31 cellular contexts compared by ENCODE assay signal in the genomic region with DNA sequence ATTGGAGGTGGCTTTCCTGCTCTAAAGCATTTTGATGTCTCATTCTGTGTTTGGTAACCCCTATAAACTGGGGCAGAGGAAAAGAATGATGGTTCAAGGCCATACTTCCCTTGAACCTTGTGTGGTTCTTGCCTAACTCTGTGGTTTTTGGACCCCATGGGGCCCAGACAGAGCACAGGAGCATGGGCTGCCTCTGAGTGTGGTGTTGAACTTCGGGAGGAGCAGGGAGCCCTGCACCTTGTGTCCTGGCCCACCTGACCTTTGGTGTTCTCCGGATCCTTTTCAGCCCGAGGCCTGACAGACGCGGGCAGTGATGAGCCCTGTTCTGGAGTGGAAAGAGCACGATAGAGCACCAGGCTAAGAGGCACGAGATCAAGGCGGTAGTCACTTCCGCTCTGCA. TPM values are rescaled to one million over a fixed set of nuclear protein-coding genes. Genes with fewer than 3 reads are reported as not detected.
"Had no signal": no experiment of that assay in that cellular context is flagged by ENCODE, and none has a peak within 500 bp of the region (broad histone marks: within the 10 kb centered on the region; RNA-seq: fewer than 3 reads in every experiment).

No MANE protein-coding gene starts in this region.

- H3K4me3 ChIP-seq: esophagus squamous epithelium, left ventricle myocardium inferior, lung, thoracic aorta, uterus had no signal

- H3K27me3 ChIP-seq: brain microvascular endothelial cell, esophagus squamous epithelium, uterus had no signal

- H3K4me1 ChIP-seq: esophagus squamous epithelium, uterus had no signal

- H3K27ac ChIP-seq: brain microvascular endothelial cell, epithelial cell of prostate, esophagus squamous epithelium, left ventricle myocardium inferior, thoracic aorta, uterus had no signal

- H3K9me3 ChIP-seq: esophagus squamous epithelium, left ventricle myocardium inferior, thoracic aorta, uterus had no signal

- DNase-seq: activated CD4-positive, alpha-beta memory T cell treated with anti-CD3 and anti-CD28 coated beads for 36 hours; activated CD4-positive, alpha-beta T cell treated with anti-CD3 and anti-CD28 coated beads, Interleukin-2, amount 10 ng/mL, durations not matched to agents 24 days and 14 days; activated CD4-positive, CD25-positive, alpha-beta regulatory T cell treated with anti-CD3 and anti-CD28 coated beads, Interleukin-2, amount 50 U/mL, for 72 hours; activated gamma-delta T cell treated with Interleukin-2 at 50 U/mL for 16 hours; activated naive CD4-positive, alpha-beta T cell treated with anti-CD3 and anti-CD28 coated beads, Interleukin-2, amount 50 U/mL, for 16 hours; activated T-cell treated with anti-CD3 and anti-CD28 coated beads, Interleukin-2, amount 50 U/mL, for 1 hour; amniotic stem cell; brain microvascular endothelial cell; dermis blood vessel endothelial cell; effector CD4-positive, alpha-beta T cell; esophagus squamous epithelium; foreskin melanocyte; left ventricle myocardium inferior; mesendoderm; posterior cingulate gyrus; right cardiac atrium; stimulated activated CD4-positive, alpha-beta T cell treated with anti-CD3 and anti-CD28 coated beads, Interleukin-2, amount 100 ng/mL, for 48 hours; T-helper 17 cell; T1000; uterus had no signal

- ATAC-seq: natural killer cell treated with Interleukin-12 subunit alpha and Interleukin-12 subunit beta and Interleukin-15 and Interleukin-18, amount 100 ng/mL, for 72 hours; right cardiac atrium; T-helper 17 cell had no signal

- H3K36me3 ChIP-seq: uterus had no signal

RNA-seq across cellular contexts. Expression of gene TMEM74B, which starts 18.8 kb away (rescaled TPM):
- total RNA-seq: mononuclear cell; natural killer cell treated with Interleukin-12 subunit alpha and Interleukin-12 subunit beta and Interleukin-15 and Interleukin-18, amount 100 ng/mL, for 72 hours; thoracic aorta had no signal

RNA-seq across cellular contexts. Expression of gene C20orf202, which starts 37.3 kb away (rescaled TPM):
- total RNA-seq: activated CD4-positive, alpha-beta memory T cell treated with anti-CD3 and anti-CD28 coated beads for 36 hours; activated CD4-positive, alpha-beta T cell treated with anti-CD3 and anti-CD28 coated beads, Interleukin-2, amount 10 ng/mL, durations not matched to agents 24 days and 14 days; activated T-helper 1 cell treated with anti-CD3 and anti-CD28 coated beads, Interleukin-12 subunit alpha, Interleukin-12 subunit beta, Interleukin-2, Interleukin-4 antibody, amounts not matched to agents 30 ng/mL and 10 ng/mL and 1 ng/mL, durations not matched to agents 14 hours and 24 hours and 36 hours; astrocyte; chondrocyte; dermis blood vessel endothelial cell; mononuclear cell had no signal

RNA-seq across cellular contexts. Expression of gene RAD21L1, which starts 59.9 kb away (rescaled TPM):
- total RNA-seq: activated CD4-positive, alpha-beta memory T cell treated with anti-CD3 and anti-CD28 coated beads for 36 hours; activated CD4-positive, alpha-beta T cell treated with anti-CD3 and anti-CD28 coated beads, Interleukin-2, amount 10 ng/mL, durations not matched to agents 24 days and 14 days; activated T-helper 1 cell treated with anti-CD3 and anti-CD28 coated beads, Interleukin-12 subunit alpha, Interleukin-12 subunit beta, Interleukin-2, Interleukin-4 antibody, amounts not matched to agents 30 ng/mL and 10 ng/mL and 1 ng/mL, durations not matched to agents 14 hours and 24 hours and 36 hours; astrocyte; cardiac septum; chondrocyte; dermis blood vessel endothelial cell; esophagus squamous epithelium; left ventricle myocardium inferior; natural killer cell treated with Interleukin-12 subunit alpha and Interleukin-12 subunit beta and Interleukin-15 and Interleukin-18, amount 100 ng/mL, for 72 hours; omental fat pad; right cardiac atrium; subcutaneous adipose tissue; T-helper 17 cell; thoracic aorta; uterus had no signal
- polyA plus RNA-seq: right cardiac atrium had no signal
